ENCODE assay signal across 10 cellular contexts in the genomic region with DNA sequence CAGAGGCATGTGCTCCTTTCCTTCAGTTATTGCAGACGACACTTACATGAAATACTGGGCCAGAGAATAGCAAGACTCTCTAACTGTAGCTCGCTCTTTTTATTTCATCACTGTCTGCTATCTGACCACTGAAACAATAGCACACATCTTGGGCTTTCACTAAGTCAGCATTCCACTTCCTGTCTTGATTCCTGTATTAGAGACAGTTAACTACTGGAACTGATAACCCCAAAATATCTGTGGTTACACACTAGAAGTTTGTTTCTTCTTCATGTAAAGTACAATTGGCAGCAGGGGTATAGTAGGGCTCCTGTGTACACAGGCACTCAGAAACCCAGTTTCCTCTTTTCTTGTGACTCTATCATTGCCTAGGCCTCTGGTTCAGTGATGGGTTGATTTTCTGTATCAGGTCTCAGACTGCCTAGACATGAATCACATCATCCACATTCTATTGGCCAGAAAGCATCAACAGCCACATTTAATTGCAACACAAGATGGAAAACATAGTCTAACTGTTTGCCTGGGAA.
A peak's percentile ranks its signal among the peaks of the same experiment; 100 is the strongest.
DNase-seq lines count a peak whose midpoint lies in the region; ATAC-seq lines count a peak whose summit lies in the region.
"Had no signal": no experiment of that assay in that cellular context is flagged by ENCODE, and none has a peak within 500 bp of the region (broad histone marks: within the 10 kb centered on the region; RNA-seq: fewer than 3 reads in every experiment).

No MANE protein-coding gene starts in this region.

- peak overlapping the region; percentile 72 for H3K27ac Mint-ChIP-seq in activated T-helper 17 cell treated with anti-CD3 and anti-CD28 coated beads, Interleukin-2, amount 50 U/mL, for 72 hours

- H3K4me3 Mint-ChIP-seq in activated T-helper 17 cell treated with anti-CD3 and anti-CD28 coated beads, Interleukin-2, amount 50 U/mL, for 72 hours: peak overlapping the region; percentile 62

- no peaks in the 10 kb centered on the region for H3K36me3 Mint-ChIP-seq in activated T-helper 17 cell treated with anti-CD3 and anti-CD28 coated beads, Interleukin-2, amount 50 U/mL, for 72 hours (ENCODE audit: low read depth)

- intact Hi-C loops in head of caudate nucleus (cut with DNase I): no loop called here

- DNase-seq in AG08395 (ENCODE audit: low spot score) (peak; percentile 19), head of caudate nucleus (no peak), islet precursor cell (no peak), kidney tubule cell (ENCODE audit: low spot score) (no peak), occipital lobe (lab: John Stamatoyannopoulos, UW) (no peak)
- DNase-seq: DMS 273 treated with DMSO at 0.1 percent for 48 hours, NCI-H2107 had no signal

- no peaks in the 10 kb centered on the region for H3K9me3 Mint-ChIP-seq in activated T-helper 17 cell treated with anti-CD3 and anti-CD28 coated beads, Interleukin-2, amount 50 U/mL, for 72 hours

- no peaks in the 10 kb centered on the region for H3K27me3 Mint-ChIP-seq in activated T-helper 17 cell treated with anti-CD3 and anti-CD28 coated beads, Interleukin-2, amount 50 U/mL, for 72 hours

- H3K4me1 Mint-ChIP-seq in activated T-helper 17 cell treated with anti-CD3 and anti-CD28 coated beads, Interleukin-2, amount 50 U/mL, for 72 hours: peaks cover 23% of the 10 kb centered on the region

- ATAC-seq in GM19351 (IDR thresholded peaks at IDR 0.05; ENCODE audit: unreplicated experiment) (peak; percentile 84), HG03108 (IDR thresholded peaks at IDR 0.05; ENCODE audit: unreplicated experiment) (peak; percentile 84)
- ATAC-seq in activated T-helper 17 cell treated with anti-CD3 and anti-CD28 coated beads, Interleukin-2, amount 50 U/mL, for 72 hours (replicated peaks): peak; percentile 89
